ENCODE assay signal across 8 cellular contexts in genomic region chr3:28328188-28329151, GRCh38. TPM values are rescaled to one million over a fixed set of nuclear protein-coding genes. Genes with fewer than 3 reads are reported as not detected.
A peak's percentile ranks its signal among the peaks of the same experiment; 100 is the strongest.
DNase-seq lines count a peak whose midpoint lies in the region; ATAC-seq, FAIRE-seq and TF ChIP-seq lines count a peak whose summit lies in the region.

No MANE protein-coding gene starts in this region.

- no peaks in the 10 kb centered on the region for H3K4me1 Mint-ChIP-seq in mesothelial cell of epicardium
- no peaks in the 10 kb centered on the region for H3K4me1 Mint-ChIP-seq in stimulated activated memory B cell treated with anti-CD40 and anti-IgM and Interleukin-4, amounts not matched to agents 10 μg/mL and 1 μg/mL and 100 μg/mL, for 72 hours

- CTCF ChIA-PET in A673 (lab: Charles Lee): interaction anchor here (2.7 kb wide), 1 partner anchor 616 kb away, joined by 19 read pairs; no protein-coding TSS in a partner anchor

- no peak overlapping the region for H3K4me3 Mint-ChIP-seq in mesothelial cell of epicardium
- no peak overlapping the region for H3K4me3 Mint-ChIP-seq in stimulated activated memory B cell treated with anti-CD40 and anti-IgM and Interleukin-4, amounts not matched to agents 10 μg/mL and 1 μg/mL and 100 μg/mL, for 72 hours

- H3K27me3 ChIP-seq in A673 (replicated peaks; ENCODE audit: insufficient read depth, low read depth, low read length, poor library complexity) (no peaks in the 10 kb centered on the region), bronchial epithelial cell (ENCODE audit: control insufficient read depth, insufficient read depth, low read length) (no peaks in the 10 kb centered on the region)

- DNase-seq in A673 (ENCODE audit: low spot score) (peak; percentile 38), GM13976 (ENCODE audit: low spot score) (no peak), NAMALWA (ENCODE audit: low spot score) (peak; percentile 61), bronchial epithelial cell (ENCODE audit: low read depth) (peak; percentile 25), mesothelial cell of epicardium (ENCODE audit: low spot score in 2 of 2, unreplicated experiment in 2 of 2) (no peak), middle frontal gyrus (ENCODE audit: extremely low spot score, low spot score) (no peak)
- no peak for DNase-seq in activated naive CD4-positive, alpha-beta T cell treated with anti-CD3 and anti-CD28 coated beads, Interleukin-2, amount 50 U/mL, for 72 hours (ENCODE audit: low spot score in 2 of 2)

- no peaks in the 10 kb centered on the region for H3K4me1 ChIP-seq in A673 (ENCODE audit: insufficient read depth, low read length, poor library complexity, severe bottlenecking)

- POLR2A ChIA-PET in A673 (lab: Charles Lee; ENCODE audit: low non-redundant PET): no interaction called here

- no peak overlapping the region for H3K27ac Mint-ChIP-seq in mesothelial cell of epicardium
- H3K27ac Mint-ChIP-seq in stimulated activated memory B cell treated with anti-CD40 and anti-IgM and Interleukin-4, amounts not matched to agents 10 μg/mL and 1 μg/mL and 100 μg/mL, for 72 hours: no peak overlapping the region
- no peak overlapping the region for H3K27ac Mint-ChIP-seq in activated naive CD4-positive, alpha-beta T cell treated with anti-CD3 and anti-CD28 coated beads, Interleukin-2, amount 50 U/mL, for 72 hours

- ATAC-seq in stimulated activated memory B cell treated with anti-CD40 and anti-IgM and Interleukin-4, amounts not matched to agents 10 μg/mL and 1 μg/mL and 100 μg/mL, for 72 hours: no peak
- no peak for ATAC-seq in activated naive CD4-positive, alpha-beta T cell treated with anti-CD3 and anti-CD28 coated beads, Interleukin-2, amount 50 U/mL, for 72 hours

- TF ChIP-seq CTCF in A673 (conservative IDR thresholded peaks at IDR 0.05; ENCODE audit: low read depth, low read length) (peak; percentile 78), GM13976 (IDR thresholded peaks at IDR 0.05; ENCODE audit: borderline replicate concordance, control extremely low read depth, extremely low read depth, insufficient read depth, missing control alignments) (peak; percentile 30), bronchial epithelial cell (IDR thresholded peaks at IDR 0.05; ENCODE audit: insufficient read depth, low read length, severe bottlenecking) (peak; percentile 16), mesothelial cell of epicardium (IDR thresholded peaks at IDR 0.05; ENCODE audit: unreplicated experiment) (peak; percentile 81)

- no peaks in the 10 kb centered on the region for H3K9me3 Mint-ChIP-seq in mesothelial cell of epicardium
- no peaks in the 10 kb centered on the region for H3K9me3 Mint-ChIP-seq in stimulated activated memory B cell treated with anti-CD40 and anti-IgM and Interleukin-4, amounts not matched to agents 10 μg/mL and 1 μg/mL and 100 μg/mL, for 72 hours
- no peaks in the 10 kb centered on the region for H3K9me3 Mint-ChIP-seq in activated naive CD4-positive, alpha-beta T cell treated with anti-CD3 and anti-CD28 coated beads, Interleukin-2, amount 50 U/mL, for 72 hours

- FAIRE-seq in bronchial epithelial cell (lab: Jason Lieb, UNC): no peak

- H3K36me3 ChIP-seq in A673 (ENCODE audit: insufficient read depth, low read length, poor library complexity, severe bottlenecking): peaks cover 46% of the 10 kb centered on the region
- H3K36me3 ChIP-seq in bronchial epithelial cell (ENCODE audit: control insufficient read depth, insufficient read depth, low read length): peaks cover 10% of the 10 kb centered on the region

- BruUV-seq in A673 (replicated peaks; lab: Mats Ljungman, UMichigan): no TSS peak

- no peak overlapping the region for H3K27ac ChIP-seq in A673 (ENCODE audit: low read depth, low read length, poor library complexity, severe bottlenecking)

- H3K4me3 ChIP-seq in A673 (ENCODE audit: low read depth, low read length, poor library complexity, severe bottlenecking) (no peak overlapping the region), bronchial epithelial cell (ENCODE audit: low read depth, low read length) (no peak overlapping the region)

- H3K36me3 Mint-ChIP-seq in mesothelial cell of epicardium: peaks cover 4% of the 10 kb centered on the region
- peaks cover 14% of the 10 kb centered on the region for H3K36me3 Mint-ChIP-seq in stimulated activated memory B cell treated with anti-CD40 and anti-IgM and Interleukin-4, amounts not matched to agents 10 μg/mL and 1 μg/mL and 100 μg/mL, for 72 hours
- H3K36me3 Mint-ChIP-seq in activated naive CD4-positive, alpha-beta T cell treated with anti-CD3 and anti-CD28 coated beads, Interleukin-2, amount 50 U/mL, for 72 hours: peaks cover 6 to 9% of the 10 kb centered on the region in 2 donors

- no peaks in the 10 kb centered on the region for H3K9me3 ChIP-seq in A673 (ENCODE audit: low read depth, low read length, poor library complexity, severe bottlenecking)

- intact Hi-C loops in A673 (cut with micrococcal nuclease; ENCODE audit: unreplicated experiment): no loop called here

- in situ Hi-C loops in GM13976 (cut with MboI; ENCODE audit: low sequenced_read_pairs, unreplicated experiment): loop anchor here (25.0 kb wide), 1 partner anchor 1016 kb away; no protein-coding TSS in a partner anchor

- no peaks in the 10 kb centered on the region for H3K27me3 Mint-ChIP-seq in mesothelial cell of epicardium (ENCODE audit: low read depth)
- H3K27me3 Mint-ChIP-seq in stimulated activated memory B cell treated with anti-CD40 and anti-IgM and Interleukin-4, amounts not matched to agents 10 μg/mL and 1 μg/mL and 100 μg/mL, for 72 hours: no peaks in the 10 kb centered on the region

RNA-seq across cellular contexts. Expression of gene ZCWPW2, which starts 20.1 kb away (rescaled TPM):
- total RNA-seq in A673 (2021): not detected in 2 replicates
- total RNA-seq in bronchial epithelial cell: 0.38 TPM in 1 of 2 replicates, not detected in the other
- 1.3 to 1.5 TPM (median 1.4 TPM) in 3 replicates for total RNA-seq in mesothelial cell of epicardium
- total RNA-seq in activated naive CD4-positive, alpha-beta T cell treated with anti-CD3 and anti-CD28 coated beads, Interleukin-2, amount 50 U/mL, for 72 hours: under 1 TPM in 1 of 2 donors, not detected in 1; 0.45 TPM

RNA-seq across cellular contexts. Expression of gene AZI2, which starts 20.2 kb away (rescaled TPM):
- total RNA-seq in A673 (2021): 86.7 and 106 TPM in 2 replicates
- 81.6 and 148 TPM in 2 replicates for total RNA-seq in bronchial epithelial cell
- 63.8 to 64.4 TPM (median 63.9 TPM) in 3 replicates for total RNA-seq in mesothelial cell of epicardium
- 10 to 100 TPM; 21.8 to 62.1 TPM for total RNA-seq in activated naive CD4-positive, alpha-beta T cell treated with anti-CD3 and anti-CD28 coated beads, Interleukin-2, amount 50 U/mL, for 72 hours

Comparison
In these comparisons a context has a peak if more than half of its experiments do, and no peak if none do; other contexts are left out.
1. DNase-seq: peak in A673 (single experiment), NAMALWA (single experiment) and bronchial epithelial cell (single experiment); none in GM13976 (single experiment), mesothelial cell of epicardium (0 of 2), middle frontal gyrus (single experiment) and activated naive CD4-positive, alpha-beta T cell treated with anti-CD3 and anti-CD28 coated beads, Interleukin-2, amount 50 U/mL, for 72 hours (0 of 2).
2. CTCF ChIP-seq: peak in every context shown above with its lines; median percentile 81 in mesothelial cell of epicardium; 78 in A673; 30 in GM13976; 16 in bronchial epithelial cell.